Comparison of ENCODE assay signal across 9 cellular contexts in the genomic region with DNA sequence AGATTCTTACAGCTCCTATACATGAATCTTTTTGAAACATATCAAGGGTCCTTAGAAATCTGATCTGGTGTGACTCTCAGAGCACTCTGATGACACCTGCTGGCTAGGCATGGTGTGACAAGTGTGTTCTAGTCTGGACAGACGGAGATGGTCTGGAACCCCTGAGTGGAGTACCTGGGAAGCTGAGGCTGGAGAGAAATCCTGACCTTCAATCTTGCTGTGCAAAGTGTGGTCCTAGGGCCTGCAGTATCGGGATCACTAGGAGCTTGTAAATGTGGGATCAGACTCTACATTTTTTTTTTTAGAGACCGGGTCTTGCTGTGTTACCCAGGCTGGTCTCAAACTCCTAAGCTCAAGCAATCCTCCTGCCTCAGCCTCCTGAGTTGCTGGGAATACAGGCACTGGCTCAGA.
DNase-seq lines count a peak whose midpoint lies in the region; ATAC-seq and TF ChIP-seq lines count a peak whose summit lies in the region.
"Had no signal": no experiment of that assay in that cellular context is flagged by ENCODE, and none has a peak within 500 bp of the region (broad histone marks: within the 10 kb centered on the region; RNA-seq: fewer than 3 reads in every experiment).

No MANE protein-coding gene starts in this region.

- H3K4me3 ChIP-seq in CD8-positive, alpha-beta memory T cell (ENCODE audit: low read length) = no peak overlapping the region
- H3K4me3 ChIP-seq in SU-DHL-6 (ENCODE audit: insufficient read depth, low read length, poor library complexity, severe bottlenecking) = no peak overlapping the region
- H3K4me3 ChIP-seq in left ventricle myocardium inferior = no peak overlapping the region
- no peak overlapping the region for H3K4me3 ChIP-seq in gastrocnemius medialis

- CTCF ChIA-PET in CD8-positive, alpha-beta memory T cell (lab: Charles Lee) = interaction anchor here (0.6 to 3.9 kb wide), 33 partner anchors 10 to 744 kb away, joined by 3 to 45 read pairs (median 4); no protein-coding TSS in a partner anchor

- peak in 1 of 2 donors; percentile 19 for ATAC-seq in gastrocnemius medialis
- ATAC-seq in HG02763 (IDR thresholded peaks at IDR 0.05; ENCODE audit: unreplicated experiment) = no peak

- no peak overlapping the region for H2AFZ ChIP-seq in SU-DHL-6 (ENCODE audit: low read depth, low read length, severe bottlenecking)

- no peak overlapping the region for H3K4me3 Mint-ChIP-seq in CD8-positive, alpha-beta memory T cell
- H3K4me3 Mint-ChIP-seq: IgD-negative memory B cell had no signal

- H3K4me2 ChIP-seq in SU-DHL-6 (ENCODE audit: low read depth, low read length, poor library complexity, severe bottlenecking) = no peak overlapping the region

- H3K9me3 Mint-ChIP-seq in CD8-positive, alpha-beta memory T cell = peaks cover 0 to 2% (median 0%) of the 10 kb centered on the region in 5 donors
- H3K9me3 Mint-ChIP-seq: IgD-negative memory B cell had no signal

- no peaks in the 10 kb centered on the region for H3K27me3 ChIP-seq in CD8-positive, alpha-beta memory T cell (ENCODE audit: insufficient read depth, low read length, poor library complexity, severe bottlenecking)
- H3K27me3 ChIP-seq in SU-DHL-6 (ENCODE audit: low read length) (no peaks in the 10 kb centered on the region), left ventricle myocardium inferior (ENCODE audit: low read depth) (peaks cover 62% of the 10 kb centered on the region), gastrocnemius medialis (peaks cover 0 to 2% (median 0%) of the 10 kb centered on the region in 3 donors)

- no peaks in the 10 kb centered on the region for H3K79me2 ChIP-seq in SU-DHL-6 (ENCODE audit: insufficient read depth, low read length)

- no peak for TF ChIP-seq POLR2A in gastrocnemius medialis (IDR thresholded peaks at IDR 0.05)

- in situ Hi-C loops in gastrocnemius medialis (cut with MboI; ENCODE audit: low sequenced_read_pairs in 4 of 4) = loop anchor here (10.0 to 25.0 kb wide), 4 partner anchors 376 to 494 kb away; no protein-coding TSS in a partner anchor

- no peaks in the 10 kb centered on the region for H3K9me3 ChIP-seq in CD8-positive, alpha-beta memory T cell (ENCODE audit: low read length)
- no peaks in the 10 kb centered on the region for H3K9me3 ChIP-seq in SU-DHL-6 (ENCODE audit: insufficient read depth, low read length)
- H3K9me3 ChIP-seq in left ventricle myocardium inferior (replicated peaks) = no peaks in the 10 kb centered on the region
- no peaks in the 10 kb centered on the region for H3K9me3 ChIP-seq in gastrocnemius medialis

- intact Hi-C loops in left ventricle myocardium inferior (cut with micrococcal nuclease) (loop anchor here (5.0 kb wide), 1 partner anchor 384 kb away; no protein-coding TSS in a partner anchor), gastrocnemius medialis (cut with DNase I; ENCODE audit: low total_unique reads) (loop anchor here (5.0 kb wide), 1 partner anchor 384 kb away; no protein-coding TSS in a partner anchor)

- H3K27ac Mint-ChIP-seq in CD8-positive, alpha-beta memory T cell = peak overlapping the region in 1 of 8 donors; percentile 12
- H3K27ac Mint-ChIP-seq: IgD-negative memory B cell had no signal

- no peaks in the 10 kb centered on the region for H3K4me1 ChIP-seq in CD8-positive, alpha-beta memory T cell (ENCODE audit: insufficient read depth, low read length)
- H3K4me1 ChIP-seq in left ventricle myocardium inferior (peaks cover 5% of the 10 kb centered on the region), gastrocnemius medialis (no peaks in the 10 kb centered on the region)

- H3F3A ChIP-seq in SU-DHL-6 (ENCODE audit: insufficient read depth) = no peaks in the 10 kb centered on the region

- H3K9ac ChIP-seq in SU-DHL-6 (ENCODE audit: low read length) = no peak overlapping the region

- peaks cover 0 to 4% (median 0%) of the 10 kb centered on the region in 3 donors for H3K4me1 Mint-ChIP-seq in CD8-positive, alpha-beta memory T cell
- H3K4me1 Mint-ChIP-seq: IgD-negative memory B cell had no signal

- H3K36me3 ChIP-seq in CD8-positive, alpha-beta memory T cell (ENCODE audit: insufficient read depth, low read length) = no peaks in the 10 kb centered on the region
- H3K36me3 ChIP-seq in SU-DHL-6 (ENCODE audit: low read length) (no peaks in the 10 kb centered on the region), left ventricle myocardium inferior (no peaks in the 10 kb centered on the region), gastrocnemius medialis (no peaks in the 10 kb centered on the region)

- H3K36me3 Mint-ChIP-seq in CD8-positive, alpha-beta memory T cell = no peaks in the 10 kb centered on the region
- H3K36me3 Mint-ChIP-seq: IgD-negative memory B cell had no signal

- peaks cover 1 to 13% of the 10 kb centered on the region in 2 donors for H3K27me3 Mint-ChIP-seq in CD8-positive, alpha-beta memory T cell

- peak; percentile 30 to 74 (median 51) for DNase-seq in CD8-positive, alpha-beta memory T cell
- DNase-seq in GM20000 (ENCODE audit: low spot score) (peak; percentile 68), NCI-H1048 (lab: John Stamatoyannopoulos, UW) (peak; percentile 41), left ventricle myocardium inferior (peak; percentile 60), gastrocnemius medialis (peak in 1 of 2 donors; percentile 30)
- peak; percentile 55 for DNase-seq in activated naive CD8-positive, alpha-beta T cell treated with anti-CD3 and anti-CD28 coated beads, Interleukin-2, amount 50 U/mL, for 16 hours (ENCODE audit: low read depth, low spot score)

- no peaks in the 10 kb centered on the region for H4K20me1 ChIP-seq in SU-DHL-6 (ENCODE audit: low read depth, low read length)

- no peak overlapping the region for H3K27ac ChIP-seq in CD8-positive, alpha-beta memory T cell (ENCODE audit: low read depth, low read length)
- H3K27ac ChIP-seq in SU-DHL-6 (ENCODE audit: low read depth, low read length) = no peak overlapping the region
- no peak overlapping the region for H3K27ac ChIP-seq in left ventricle myocardium inferior (replicated peaks)
- H3K27ac ChIP-seq in gastrocnemius medialis = no peak overlapping the region

- POLR2A ChIA-PET in CD8-positive, alpha-beta memory T cell (lab: Charles Lee) = no interaction called here

- TF ChIP-seq CTCF in GM20000 (IDR thresholded peaks at IDR 0.05; ENCODE audit: extremely low read depth, missing control alignments) (peak; percentile 77), SU-DHL-6 (IDR thresholded peaks at IDR 0.05; ENCODE audit: insufficient read depth, low read length, poor library complexity, severe bottlenecking) (peak; percentile 85), left ventricle myocardium inferior (IDR thresholded peaks at IDR 0.05; ENCODE audit: borderline replicate concordance) (peak; percentile 88), gastrocnemius medialis (IDR thresholded peaks at IDR 0.05 in 4 of 5, conservative IDR thresholded peaks at IDR 0.05 in 1 of 5) (peak in 4 of 5 experiments; percentile 27 to 58 (median 46))

- no peaks in the 10 kb centered on the region for H3K9me2 ChIP-seq in SU-DHL-6 (replicated peaks; ENCODE audit: insufficient read depth, low read length)
